ENCODE assay signal across 10 cellular contexts in the genomic region with DNA sequence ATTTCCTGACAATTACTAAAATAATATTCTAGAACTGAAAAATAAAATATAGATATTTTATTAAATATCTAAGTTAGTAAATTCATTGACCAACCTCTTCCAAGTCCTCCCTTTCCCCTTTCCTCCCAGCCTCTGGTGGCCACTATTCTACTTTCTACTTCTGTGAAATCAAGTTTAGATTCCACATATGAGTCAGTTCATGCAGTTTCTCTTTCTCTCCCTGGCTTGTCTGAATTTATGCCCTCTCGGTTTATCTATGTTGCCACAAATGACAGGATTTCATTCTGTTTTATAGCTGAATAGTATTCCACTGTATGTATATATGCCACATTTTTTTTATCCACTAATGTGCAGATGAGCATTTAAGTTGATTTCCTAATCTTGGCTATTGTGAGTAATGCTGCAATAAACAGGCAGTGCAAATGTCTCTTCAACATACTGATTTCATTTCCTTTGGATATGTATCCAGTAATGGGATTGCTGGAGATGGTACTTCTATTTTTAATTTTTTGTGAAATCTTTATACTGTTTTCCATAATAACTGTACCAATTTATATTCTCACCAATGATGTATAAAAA. TPM values are rescaled to one million over a fixed set of nuclear protein-coding genes. Genes with fewer than 3 reads are reported as not detected.
A peak's percentile ranks its signal among the peaks of the same experiment; 100 is the strongest.
DNase-seq lines count a peak whose midpoint lies in the region; ATAC-seq and TF ChIP-seq lines count a peak whose summit lies in the region.
"Had no signal": no experiment of that assay in that cellular context is flagged by ENCODE, and none has a peak within 500 bp of the region (broad histone marks: within the 10 kb centered on the region; RNA-seq: fewer than 3 reads in every experiment).

No MANE protein-coding gene starts in this region.

- H3K79me2 ChIP-seq in hepatocyte, result no peaks in the 10 kb centered on the region

- H3K9me3 ChIP-seq in hepatocyte (ENCODE audit: low read depth) (no peaks in the 10 kb centered on the region), gastroesophageal sphincter (no peaks in the 10 kb centered on the region)

- H3K9me2 ChIP-seq in hepatocyte (replicated peaks; ENCODE audit: insufficient read depth), result no peaks in the 10 kb centered on the region

- TF ChIP-seq POLR2A in gastroesophageal sphincter (IDR thresholded peaks at IDR 0.05), result no peak

- peaks cover 4% of the 10 kb centered on the region for H3K27me3 Mint-ChIP-seq in activated CD8-positive, alpha-beta memory T cell treated with anti-CD3 and anti-CD28 coated beads, Interleukin-2, amount 10 ng/mL, durations not matched to agents 7 days and 5 days
- H3K27me3 Mint-ChIP-seq: activated naive CD8-positive, alpha-beta T cell had no signal

- no peak for TF ChIP-seq CTCF in hepatocyte (IDR thresholded peaks at IDR 0.05; ENCODE audit: poor library complexity)
- no peak for TF ChIP-seq CTCF in gastroesophageal sphincter (IDR thresholded peaks at IDR 0.05)

- no peaks in the 10 kb centered on the region for H3K4me1 ChIP-seq in hepatocyte (ENCODE audit: insufficient read depth)
- H3K4me1 ChIP-seq in gastroesophageal sphincter, result no peaks in the 10 kb centered on the region

- H3K9me3 Mint-ChIP-seq in activated CD8-positive, alpha-beta memory T cell treated with anti-CD3 and anti-CD28 coated beads, Interleukin-2, amount 10 ng/mL, durations not matched to agents 7 days and 5 days (ENCODE audit: low read depth), result no peaks in the 10 kb centered on the region
- H3K9me3 Mint-ChIP-seq: naive thymus-derived CD8-positive, alpha-beta T cell had no signal

- no peak overlapping the region for H3K27ac ChIP-seq in hepatocyte
- H3K27ac ChIP-seq in gastroesophageal sphincter, result no peak overlapping the region

- no peak overlapping the region for H3K4me3 ChIP-seq in hepatocyte
- H3K4me3 ChIP-seq in gastroesophageal sphincter, result no peak overlapping the region

- no peak overlapping the region for H2AFZ ChIP-seq in hepatocyte

- 85% methylated on average over 1 of the region's 1 CpG for WGBS in hepatocyte (ENCODE audit: low lambda C conversion rate, missing lambda C conversion rate)
- 64 to 84% methylated on average over 1 of the region's 1 CpG for WGBS in gastroesophageal sphincter (ENCODE audit: low coverage in 1 of 2), 2 donors

- H3K4me2 ChIP-seq in hepatocyte, result no peak overlapping the region

- no peaks in the 10 kb centered on the region for H3K36me3 Mint-ChIP-seq in activated CD8-positive, alpha-beta memory T cell treated with anti-CD3 and anti-CD28 coated beads, Interleukin-2, amount 10 ng/mL, durations not matched to agents 7 days and 5 days
- H3K36me3 Mint-ChIP-seq: activated naive CD8-positive, alpha-beta T cell; naive thymus-derived CD8-positive, alpha-beta T cell had no signal

- H3K27ac Mint-ChIP-seq in activated CD8-positive, alpha-beta memory T cell treated with anti-CD3 and anti-CD28 coated beads, Interleukin-2, amount 10 ng/mL, durations not matched to agents 7 days and 5 days, result no peak overlapping the region
- H3K27ac Mint-ChIP-seq: activated naive CD8-positive, alpha-beta T cell; naive thymus-derived CD8-positive, alpha-beta T cell had no signal

- H3K36me3 ChIP-seq in hepatocyte (replicated peaks; ENCODE audit: insufficient read depth, low read depth) (no peaks in the 10 kb centered on the region), gastroesophageal sphincter (no peaks in the 10 kb centered on the region)

- DNase-seq in activated CD8-positive, alpha-beta memory T cell treated with anti-CD3 and anti-CD28 coated beads, Interleukin-2, amount 10 ng/mL, durations not matched to agents 7 days and 5 days, result no peak
- no peak for DNase-seq in activated CD8-positive, alpha-beta memory T cell treated with anti-CD3 and anti-CD28 coated beads, Interleukin-2, amount 50 U/mL, for 48 hours
- no peak for DNase-seq in stimulated activated naive CD8-positive, alpha-beta T cell treated with anti-CD3 and anti-CD28 coated beads, Interleukin-15, Interleukin-2, amounts not matched to agents 100 U/mL and 50 U/mL, for 24 hours
- DNase-seq in amniotic stem cell (lab: John Stamatoyannopoulos, UW) (no peak), hepatocyte (ENCODE audit: low spot score) (no peak)
- DNase-seq: naive thymus-derived CD8-positive, alpha-beta T cell had no signal

- H3K27me3 ChIP-seq in hepatocyte (no peaks in the 10 kb centered on the region), gastroesophageal sphincter (no peaks in the 10 kb centered on the region)

- CTCF ChIA-PET in activated CD8-positive, alpha-beta memory T cell treated with anti-CD3 and anti-CD28 coated beads, Interleukin-2, amount 10 ng/mL, durations not matched to agents 7 days and 5 days (lab: Charles Lee), result no interaction called here

- H4K20me1 ChIP-seq in hepatocyte (ENCODE audit: insufficient read depth, poor library complexity, severe bottlenecking), result no peaks in the 10 kb centered on the region

- peak; percentile 83 for ATAC-seq in activated CD8-positive, alpha-beta memory T cell treated with anti-CD3 and anti-CD28 coated beads, Interleukin-2, amount 10 ng/mL, durations not matched to agents 7 days and 5 days
- peak; percentile 96 for ATAC-seq in HG02610 (IDR thresholded peaks at IDR 0.05; ENCODE audit: unreplicated experiment)
- peak; percentile 95 for ATAC-seq in HG03565 (IDR thresholded peaks at IDR 0.05; ENCODE audit: unreplicated experiment)
- peak; percentile 69 for ATAC-seq in stimulated activated naive CD8-positive, alpha-beta T cell treated with anti-CD3 and anti-CD28 coated beads, Interleukin-15, Interleukin-2, amounts not matched to agents 100 U/mL and 50 U/mL, for 24 hours
- ATAC-seq in gastroesophageal sphincter, result no peak
- ATAC-seq: naive thymus-derived CD8-positive, alpha-beta T cell had no signal

- no peak for TF ChIP-seq EP300 in gastroesophageal sphincter (IDR thresholded peaks at IDR 0.05)

- H3K4me1 Mint-ChIP-seq in activated CD8-positive, alpha-beta memory T cell treated with anti-CD3 and anti-CD28 coated beads, Interleukin-2, amount 10 ng/mL, durations not matched to agents 7 days and 5 days, result peaks cover 16% of the 10 kb centered on the region
- H3K4me1 Mint-ChIP-seq: naive thymus-derived CD8-positive, alpha-beta T cell had no signal

- H3K4me3 Mint-ChIP-seq in activated CD8-positive, alpha-beta memory T cell treated with anti-CD3 and anti-CD28 coated beads, Interleukin-2, amount 10 ng/mL, durations not matched to agents 7 days and 5 days, result no peak overlapping the region
- H3K4me3 Mint-ChIP-seq: activated naive CD8-positive, alpha-beta T cell; naive thymus-derived CD8-positive, alpha-beta T cell had no signal

RNA-seq across cellular contexts. Expression of gene WDR36, which starts 52.3 kb away (rescaled TPM):
- 10 to 100 TPM; 28.4 to 46.6 TPM for total RNA-seq in activated CD8-positive, alpha-beta memory T cell treated with anti-CD3 and anti-CD28 coated beads, Interleukin-2, amount 10 ng/mL, durations not matched to agents 7 days and 5 days
- 28.7 and 31.7 TPM in 2 replicates for total RNA-seq in hepatocyte
- polyA plus RNA-seq in hepatocyte, result 9.1 and 9.3 TPM in 2 replicates
- 10 to 100 TPM; 18.7 to 30.7 (median 25.0) TPM for total RNA-seq in gastroesophageal sphincter
